20 cellular contexts compared by ENCODE assay signal in the genomic region with DNA sequence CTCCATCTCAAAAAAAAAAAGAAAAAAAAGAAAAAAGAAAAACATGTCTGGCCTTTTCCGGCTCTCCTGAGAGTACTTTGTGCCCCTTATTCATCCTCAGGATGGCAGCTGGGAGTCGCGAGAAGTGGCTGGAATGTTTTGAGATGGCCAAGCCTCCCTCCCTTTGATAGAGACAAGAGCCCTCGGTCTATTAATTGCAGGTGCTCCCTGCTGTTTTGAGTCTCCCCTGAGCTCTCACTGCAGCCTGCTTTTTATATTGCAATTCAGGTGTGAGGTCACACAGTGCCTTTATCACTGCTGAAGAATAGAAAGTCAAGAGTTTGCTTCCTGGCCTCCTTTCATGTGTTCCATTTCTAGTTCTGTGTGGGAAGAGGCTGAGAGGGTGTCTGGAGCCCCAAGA. TPM values are rescaled to one million over a fixed set of nuclear protein-coding genes. Genes with fewer than 3 reads are reported as not detected.
DNase-seq lines count a peak whose midpoint lies in the region; ATAC-seq and TF ChIP-seq lines count a peak whose summit lies in the region.
"Had no signal": no experiment of that assay in that cellular context is flagged by ENCODE, and none has a peak within 500 bp of the region (broad histone marks: within the 10 kb centered on the region; RNA-seq: fewer than 3 reads in every experiment).

No MANE protein-coding gene starts in this region.

- H3K9me3 ChIP-seq in gastroesophageal sphincter (no peaks in the 10 kb centered on the region), upper lobe of right lung (no peaks in the 10 kb centered on the region), T-helper 17 cell (ENCODE audit: control insufficient read depth, low read length, poor library complexity, severe bottlenecking) (no peaks in the 10 kb centered on the region)
- H3K9me3 ChIP-seq: ascending aorta, testis had no signal

- H3K4me3 ChIP-seq in gastroesophageal sphincter (no peak overlapping the region), upper lobe of right lung (no peak overlapping the region)
- H3K4me3 ChIP-seq: ascending aorta, testis had no signal

- H3K27me3 ChIP-seq in gastroesophageal sphincter (no peaks in the 10 kb centered on the region), upper lobe of right lung (no peaks in the 10 kb centered on the region)
- H3K27me3 ChIP-seq: ascending aorta, testis had no signal

- DNase-seq in NCI-H1417 (lab: John Stamatoyannopoulos, UW), result peak; percentile 11 to 82 (median 70)
- no peak for DNase-seq in NCI-H1417 treated with DMSO at 0.1 percent for 48 hours (lab: John Stamatoyannopoulos, UW)
- peak; percentile 69 for DNase-seq in NCI-H510A (lab: John Stamatoyannopoulos, UW)
- no peak for DNase-seq in upper lobe of right lung
- DNase-seq in activated T-cell treated with anti-CD3 and anti-CD28 coated beads, Interleukin-2, amount 50 U/mL, for 4 hours, result no peak
- no peak for DNase-seq in activated CD4-positive, alpha-beta T cell treated with anti-CD3 and anti-CD28 coated beads, Interleukin-2, amount 10 ng/mL, durations not matched to agents 7 days and 5 days
- DNase-seq in T-helper 17 cell, result no peak
- DNase-seq: C1 segment of cervical spinal cord; naive thymus-derived CD4-positive, alpha-beta T cell; posterior cingulate gyrus; SHP77 treated with DMSO at 0.1 percent for 48 hours; small intestine; stimulated activated CD4-positive, alpha-beta T cell treated with anti-CD3 and anti-CD28 coated beads, Interleukin-4, amount 100 ng/mL, for 4 hours; stimulated activated CD8-positive, alpha-beta memory T cell treated with anti-CD3 and anti-CD28 coated beads, Interleukin-4, amount 100 ng/mL, for 48 hours; testis had no signal

- TF ChIP-seq CTCF in gastroesophageal sphincter (IDR thresholded peaks at IDR 0.05) (no peak), upper lobe of right lung (IDR thresholded peaks at IDR 0.05) (no peak)

- H3K4me1 Mint-ChIP-seq in activated T-cell treated with anti-CD3 and anti-CD28 coated beads, Interleukin-2, amount 50 U/mL, for 4 hours (ENCODE audit: low read depth), result peaks cover 10% of the 10 kb centered on the region
- peaks cover 26% of the 10 kb centered on the region for H3K4me1 Mint-ChIP-seq in activated CD4-positive, alpha-beta T cell treated with anti-CD3 and anti-CD28 coated beads, Interleukin-2, amount 10 ng/mL, durations not matched to agents 7 days and 5 days
- H3K4me1 Mint-ChIP-seq in T-helper 17 cell, result peaks cover 14% of the 10 kb centered on the region

- H3K36me3 ChIP-seq in gastroesophageal sphincter (no peaks in the 10 kb centered on the region), upper lobe of right lung (no peaks in the 10 kb centered on the region)
- H3K36me3 ChIP-seq: ascending aorta had no signal

- H3K27ac ChIP-seq in gastroesophageal sphincter (peak overlapping the region in 3 of 4 donors; percentile 48 to 75 (median 65)), upper lobe of right lung (peak overlapping the region; percentile 24)
- H3K27ac ChIP-seq: 22Rv1, HL-60, testis had no signal

- H3K9me3 Mint-ChIP-seq in activated T-cell treated with anti-CD3 and anti-CD28 coated beads, Interleukin-2, amount 50 U/mL, for 4 hours, result no peaks in the 10 kb centered on the region
- no peaks in the 10 kb centered on the region for H3K9me3 Mint-ChIP-seq in activated CD4-positive, alpha-beta T cell treated with anti-CD3 and anti-CD28 coated beads, Interleukin-2, amount 10 ng/mL, durations not matched to agents 7 days and 5 days
- H3K9me3 Mint-ChIP-seq: naive thymus-derived CD4-positive, alpha-beta T cell; T-helper 1 cell treated with Interleukin-12 subunit alpha and Interleukin-12 subunit beta and Interleukin-4 antibody, amounts not matched to agents 30 μg/mL and 1 μg/mL, for 36 hours had no signal

- H3K36me3 Mint-ChIP-seq in activated T-cell treated with anti-CD3 and anti-CD28 coated beads, Interleukin-2, amount 50 U/mL, for 4 hours (ENCODE audit: insufficient read depth), result no peaks in the 10 kb centered on the region
- H3K36me3 Mint-ChIP-seq in activated CD4-positive, alpha-beta T cell treated with anti-CD3 and anti-CD28 coated beads, Interleukin-2, amount 10 ng/mL, durations not matched to agents 7 days and 5 days (ENCODE audit: low read depth), result no peaks in the 10 kb centered on the region
- no peaks in the 10 kb centered on the region for H3K36me3 Mint-ChIP-seq in T-helper 17 cell (ENCODE audit: low read depth)
- H3K36me3 Mint-ChIP-seq: naive thymus-derived CD4-positive, alpha-beta T cell had no signal

- no peak for TF ChIP-seq POLR2A in gastroesophageal sphincter (IDR thresholded peaks at IDR 0.05)

- CTCF ChIA-PET in activated CD4-positive, alpha-beta T cell treated with anti-CD3 and anti-CD28 coated beads, Interleukin-2, amount 10 ng/mL, durations not matched to agents 7 days and 5 days (lab: Charles Lee), result no interaction called here

- 77 to 88% methylated on average over 4 of the region's 4 CpGs for WGBS in gastroesophageal sphincter (ENCODE audit: low coverage in 1 of 2), 2 donors

- POLR2A ChIA-PET in activated CD4-positive, alpha-beta T cell treated with anti-CD3 and anti-CD28 coated beads, Interleukin-2, amount 10 ng/mL, durations not matched to agents 7 days and 5 days (lab: Charles Lee), result no interaction called here

- ATAC-seq in gastroesophageal sphincter (no peak), upper lobe of right lung (peak; percentile 30), T-helper 17 cell (no peak)
- ATAC-seq in activated T-cell treated with anti-CD3 and anti-CD28 coated beads, Interleukin-2, amount 50 U/mL, for 4 hours, result no peak
- ATAC-seq: naive thymus-derived CD4-positive, alpha-beta T cell had no signal

- H3K4me3 Mint-ChIP-seq in activated T-cell treated with anti-CD3 and anti-CD28 coated beads, Interleukin-2, amount 50 U/mL, for 4 hours, result no peak overlapping the region
- no peak overlapping the region for H3K4me3 Mint-ChIP-seq in activated CD4-positive, alpha-beta T cell treated with anti-CD3 and anti-CD28 coated beads, Interleukin-2, amount 10 ng/mL, durations not matched to agents 7 days and 5 days
- H3K4me3 Mint-ChIP-seq in T-helper 17 cell, result no peak overlapping the region
- H3K4me3 Mint-ChIP-seq: naive thymus-derived CD4-positive, alpha-beta T cell; T-helper 1 cell treated with Interleukin-12 subunit alpha and Interleukin-12 subunit beta and Interleukin-4 antibody, amounts not matched to agents 30 μg/mL and 1 μg/mL, for 36 hours had no signal

- H3K27me3 Mint-ChIP-seq in activated T-cell treated with anti-CD3 and anti-CD28 coated beads, Interleukin-2, amount 50 U/mL, for 4 hours (ENCODE audit: low read depth), result peaks cover 2% of the 10 kb centered on the region
- no peaks in the 10 kb centered on the region for H3K27me3 Mint-ChIP-seq in activated CD4-positive, alpha-beta T cell treated with anti-CD3 and anti-CD28 coated beads, Interleukin-2, amount 10 ng/mL, durations not matched to agents 7 days and 5 days
- H3K27me3 Mint-ChIP-seq in T-helper 17 cell, result peaks cover 7% of the 10 kb centered on the region

- H3K27ac Mint-ChIP-seq in activated CD4-positive, alpha-beta T cell treated with anti-CD3 and anti-CD28 coated beads, Interleukin-2, amount 10 ng/mL, durations not matched to agents 7 days and 5 days, result no peak overlapping the region
- no peak overlapping the region for H3K27ac Mint-ChIP-seq in T-helper 17 cell
- H3K27ac Mint-ChIP-seq: naive thymus-derived CD4-positive, alpha-beta T cell; T-helper 1 cell treated with Interleukin-12 subunit alpha and Interleukin-12 subunit beta and Interleukin-4 antibody, amounts not matched to agents 30 μg/mL and 1 μg/mL, for 36 hours had no signal

- no peak for TF ChIP-seq EP300 in gastroesophageal sphincter (IDR thresholded peaks at IDR 0.05)

- peaks cover 6 to 95% (median 16%) of the 10 kb centered on the region in 3 donors for H3K4me1 ChIP-seq in gastroesophageal sphincter
- H3K4me1 ChIP-seq in upper lobe of right lung, result peaks cover 12% of the 10 kb centered on the region
- H3K4me1 ChIP-seq: testis had no signal

- intact Hi-C loops in upper lobe of right lung (cut with DNase I), result no loop called here

RNA-seq across cellular contexts. Expression of a gene that starts 10.9 kb away (rescaled TPM):
- 10 to 100 TPM; 13.3 to 46.7 (median 17.5) TPM for total RNA-seq in gastroesophageal sphincter
- total RNA-seq in upper lobe of right lung, result 6.7 TPM
- under 1 TPM; 0.08 to 0.15 (median 0.14) TPM for total RNA-seq in activated T-cell treated with anti-CD3 and anti-CD28 coated beads, Interleukin-2, amount 50 U/mL, for 4 hours
- not detected for total RNA-seq in activated CD4-positive, alpha-beta T cell treated with anti-CD3 and anti-CD28 coated beads, Interleukin-2, amount 10 ng/mL, durations not matched to agents 7 days and 5 days
- total RNA-seq in T-helper 17 cell, result not detected

Comparison
In these comparisons a context has a peak if more than half of its experiments do, and no peak if none do; other contexts are left out.
1. DNase-seq: peak in NCI-H1417 (3 of 3) and NCI-H510A (single experiment); none in NCI-H1417 treated with DMSO at 0.1 percent for 48 hours (single experiment), upper lobe of right lung (single experiment), activated T-cell treated with anti-CD3 and anti-CD28 coated beads, Interleukin-2, amount 50 U/mL, for 4 hours (single experiment), activated CD4-positive, alpha-beta T cell treated with anti-CD3 and anti-CD28 coated beads, Interleukin-2, amount 10 ng/mL, durations not matched to agents 7 days and 5 days (single experiment) and T-helper 17 cell (0 of 3).